ENCODE assay signal across 8 cellular contexts in the genomic region with DNA sequence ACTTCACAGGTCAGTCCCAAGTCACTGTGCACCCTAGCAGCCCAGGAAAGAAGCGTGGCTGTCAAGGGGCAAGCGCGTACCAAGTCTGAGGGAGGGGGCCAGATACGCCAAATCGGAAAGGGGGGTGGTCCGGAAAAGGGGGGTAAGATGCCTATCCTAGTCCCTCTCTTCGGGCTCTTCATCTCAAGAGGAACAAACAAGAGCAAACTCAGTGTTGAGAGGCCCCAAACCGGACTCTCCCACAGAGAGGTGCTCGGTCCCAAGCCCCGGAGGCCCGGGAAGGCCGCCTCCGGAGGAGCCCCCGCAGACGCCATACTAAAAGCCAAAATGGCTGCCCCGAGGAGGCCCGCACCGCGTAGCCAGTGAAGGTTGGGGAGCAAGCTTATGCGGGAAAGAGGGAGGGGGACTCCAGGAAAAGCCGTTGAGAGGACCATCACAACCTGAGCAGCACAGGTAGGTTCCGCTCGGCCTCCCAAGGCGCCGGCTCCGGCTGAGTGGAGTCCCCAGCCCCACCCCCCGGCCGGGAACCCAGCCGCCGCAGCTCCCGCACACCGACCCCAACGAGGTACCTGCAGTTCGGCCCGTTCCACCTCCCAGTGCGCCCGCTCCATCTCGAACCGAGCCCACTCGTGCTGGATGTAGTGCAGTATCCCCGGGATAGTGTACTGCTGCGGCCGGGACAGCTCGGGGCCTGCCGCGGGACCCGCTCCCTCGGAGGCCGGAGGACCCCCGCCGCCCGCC. TPM values are rescaled to one million over a fixed set of nuclear protein-coding genes. Genes with fewer than 3 reads are reported as not detected.
DNase-seq lines count a peak whose midpoint lies in the region; ATAC-seq, FAIRE-seq and TF ChIP-seq lines count a peak whose summit lies in the region.

A gene with protein sequence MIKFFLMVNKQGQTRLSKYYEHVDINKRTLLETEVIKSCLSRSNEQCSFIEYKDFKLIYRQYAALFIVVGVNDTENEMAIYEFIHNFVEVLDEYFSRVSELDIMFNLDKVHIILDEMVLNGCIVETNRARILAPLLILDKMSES (plus strand): TSS at position 315 of the 741 bp plus-strand sequence. CDS start 40,548 bp downstream, outside the sequence.

- H3K4me2 ChIP-seq in SU-DHL-6 (ENCODE audit: low read depth, low read length, poor library complexity, severe bottlenecking), result peak within 1 kb of the TSS; percentile 80

- DNase-seq in activated naive CD8-positive, alpha-beta T cell treated with anti-CD3 and anti-CD28 coated beads, Interleukin-2, amount 50 U/mL, for 16 hours (ENCODE audit: low read depth, low spot score), result peak; percentile 5
- peak; percentile 33 to 43 for DNase-seq in heart right ventricle
- DNase-seq in posterior vena cava (ENCODE audit: low spot score), result peak; percentile 86
- peak; percentile 29 for DNase-seq in urothelium cell line (ENCODE audit: low spot score)

- H4K20me1 ChIP-seq in SU-DHL-6 (ENCODE audit: low read depth, low read length), result peaks cover 4% of the 10 kb centered on the region; the same call in 1 of the 2 replicates

- H3K9me2 ChIP-seq in SU-DHL-6 (replicated peaks; ENCODE audit: insufficient read depth, low read length), result no peaks in the 10 kb centered on the region

- intact Hi-C loops in heart right ventricle (cut with DNase I) (loop anchor here in 4 of 10 donors (2.0 to 10.0 kb wide), 4 partner anchors 27 to 179 kb away; a partner anchor contains a TSS), posterior vena cava (cut with DNase I) (loop anchor here (5.0 to 10.0 kb wide), 2 partner anchors 33 to 49 kb away; no protein-coding TSS in a partner anchor)

- no peak for FAIRE-seq in urothelium cell line (lab: Jason Lieb, UNC)

- peak; percentile 36 for TF ChIP-seq POLR2A in GM18526 (IDR thresholded peaks at IDR 0.05; ENCODE audit: extremely low read depth, insufficient read length)

- H3F3A ChIP-seq in SU-DHL-6 (ENCODE audit: insufficient read depth), result peaks cover 21% of the 10 kb centered on the region; the same call in 1 of the 2 replicates

- H3K9ac ChIP-seq in HUES48 (ENCODE audit: low read depth, low read length) (peak within 1 kb of the TSS; percentile 93), SU-DHL-6 (ENCODE audit: low read length) (peak within 1 kb of the TSS; percentile 99)

- TF ChIP-seq CTCF in 22Rv1 (IDR thresholded peaks at IDR 0.05), result no peak
- no peak for TF ChIP-seq CTCF in SU-DHL-6 (IDR thresholded peaks at IDR 0.05; ENCODE audit: insufficient read depth, low read length, poor library complexity, severe bottlenecking)
- TF ChIP-seq CTCF in heart right ventricle (IDR thresholded peaks at IDR 0.05), result no peak

- WGBS in heart right ventricle, 2 donors, result 1% methylated on average over 50 to 52 of the region's 52 CpGs

- peak; percentile 4 to 51 (median 30) for ATAC-seq in heart right ventricle

- H3K27ac ChIP-seq in 22Rv1 (peak within 1 kb of the TSS; percentile 98), HUES48 (ENCODE audit: low read depth, low read length) (peak within 1 kb of the TSS; percentile 97), SU-DHL-6 (ENCODE audit: low read depth, low read length) (peak within 1 kb of the TSS; percentile 62), heart right ventricle (peak within 1 kb of the TSS; percentile 97 to 100 (median 98))

- H3K4me3 ChIP-seq in HUES48 (ENCODE audit: low read depth, low read length) (peak within 1 kb of the TSS; percentile 94), SU-DHL-6 (ENCODE audit: insufficient read depth, low read length, poor library complexity, severe bottlenecking) (peak within 1 kb of the TSS; percentile 62), heart right ventricle (peak within 1 kb of the TSS; percentile 68 to 99 (median 96))

- peaks cover 56% of the 10 kb centered on the region for H3K79me2 ChIP-seq in SU-DHL-6 (ENCODE audit: insufficient read depth, low read length)

- H3K36me3 ChIP-seq in HUES48 (ENCODE audit: control insufficient read depth, insufficient read depth, low read length), result peaks cover 5% of the 10 kb centered on the region; the same call in 1 of the 2 replicates
- peaks cover 10% of the 10 kb centered on the region for H3K36me3 ChIP-seq in SU-DHL-6 (ENCODE audit: low read length)
- peaks cover 0 to 22% (median 0%) of the 10 kb centered on the region in 9 donors for H3K36me3 ChIP-seq in heart right ventricle

- no peaks in the 10 kb centered on the region for H3K9me3 ChIP-seq in HUES48 (ENCODE audit: control insufficient read depth, insufficient read depth, low read length)
- no peaks in the 10 kb centered on the region for H3K9me3 ChIP-seq in SU-DHL-6 (ENCODE audit: insufficient read depth, low read length)
- no peaks in the 10 kb centered on the region for H3K9me3 ChIP-seq in heart right ventricle

- peak within 1 kb of the TSS; percentile 82 for H2AFZ ChIP-seq in SU-DHL-6 (ENCODE audit: low read depth, low read length, severe bottlenecking)

- no peaks in the 10 kb centered on the region for H3K27me3 ChIP-seq in HUES48 (ENCODE audit: control insufficient read depth, insufficient read depth, low read length)
- H3K27me3 ChIP-seq in SU-DHL-6 (ENCODE audit: low read length), result no peaks in the 10 kb centered on the region
- H3K27me3 ChIP-seq in heart right ventricle, result no peaks in the 10 kb centered on the region

- H3K4me1 ChIP-seq in HUES48 (ENCODE audit: control insufficient read depth, insufficient read depth, low read length) (peaks cover 17% of the 10 kb centered on the region; the same call in 1 of the 2 replicates), heart right ventricle (peaks cover 0 to 44% (median 29%) of the 10 kb centered on the region in 9 donors)

RNA-seq across cellular contexts. Expression of the gene that starts here (rescaled TPM):
- 1 to 10 TPM; 6.9 to 9.4 (median 8.5) TPM for total RNA-seq in heart right ventricle
- polyA plus RNA-seq in heart right ventricle, result 1 to 10 TPM; 6.2 to 8.5 TPM
- total RNA-seq in posterior vena cava, result 10 to 100 TPM in 1 of 2 donors, 1 to 10 TPM in 1; 9.3 to 11.2 TPM

Comparison
In these comparisons a context has a peak if more than half of its experiments do, and no peak if none do; other contexts are left out.
1. Peak in every context shown above with its lines: DNase-seq, ATAC-seq, H3K4me3 ChIP-seq and H3K27ac ChIP-seq.
2. DNase-seq: peak in every context shown above with its lines; median percentile 86 in posterior vena cava; 38 in heart right ventricle; 29 in urothelium cell line; 5 in activated naive CD8-positive, alpha-beta T cell treated with anti-CD3 and anti-CD28 coated beads, Interleukin-2, amount 50 U/mL, for 16 hours.